ENCODE assay signal across 12 cellular contexts in genomic region chr17:41651625-41652460, GRCh38. TPM values are rescaled to one million over a fixed set of nuclear protein-coding genes. Genes with fewer than 3 reads are reported as not detected.
DNase-seq lines count a peak whose midpoint lies in the region; ATAC-seq and TF ChIP-seq lines count a peak whose summit lies in the region.
"Had no signal": no experiment of that assay in that cellular context is flagged by ENCODE, and none has a peak within 500 bp of the region (broad histone marks: within the 10 kb centered on the region; RNA-seq: fewer than 3 reads in every experiment).

No MANE protein-coding gene starts in this region.

- H3K36me3 ChIP-seq in Caco-2 (ENCODE audit: control insufficient read depth, insufficient read depth, low read length) (no peaks in the 10 kb centered on the region), gastrocnemius medialis (no peaks in the 10 kb centered on the region)

- CTCF ChIA-PET in Caco-2 (lab: Charles Lee): interaction anchor here (1.7 to 4.9 kb wide), 4 partner anchors 12 to 103 kb away, joined by 4 to 147 read pairs (median 7); no protein-coding TSS in a partner anchor

- TF ChIP-seq CTCF in Caco-2 (IDR thresholded peaks at IDR 0.05; ENCODE audit: insufficient read depth in 1 of 2, low read depth in 1 of 2, low read length in 1 of 2, severe bottlenecking in 1 of 2, unreplicated experiment in 1 of 2) (no peak), gastrocnemius medialis (IDR thresholded peaks at IDR 0.05 in 4 of 5, conservative IDR thresholded peaks at IDR 0.05 in 1 of 5) (no peak)

- POLR2A ChIA-PET in Caco-2 (lab: Charles Lee): interaction anchor here (0.9 kb wide), 1 partner anchor 102 kb away, joined by 3 read pairs; no protein-coding TSS in a partner anchor

- no peak for TF ChIP-seq POLR2A in gastrocnemius medialis (IDR thresholded peaks at IDR 0.05)

- in situ Hi-C loops in gastrocnemius medialis (cut with MboI; ENCODE audit: low sequenced_read_pairs in 4 of 4): loop anchor here in 2 of 4 donors (25.0 kb wide), 2 partner anchors 840 to 1040 kb away; partner anchors contain the start of gene KRT10 (in 1 of the 2)

- H3K36me3 Mint-ChIP-seq in Caco-2 (ENCODE audit: insufficient read depth, unreplicated experiment): peaks cover 6% of the 10 kb centered on the region
- H3K36me3 Mint-ChIP-seq in activated T-helper 17 cell treated with anti-CD3 and anti-CD28 coated beads, Interleukin-2, amount 50 U/mL, for 72 hours (ENCODE audit: low read depth): no peaks in the 10 kb centered on the region
- H3K36me3 Mint-ChIP-seq in stimulated activated memory B cell treated with anti-CD40 and anti-IgM and Interleukin-4, amounts not matched to agents 10 μg/mL and 1 μg/mL and 100 μg/mL, for 72 hours: no peaks in the 10 kb centered on the region
- H3K36me3 Mint-ChIP-seq: activated naive CD4-positive, alpha-beta T cell treated with anti-CD3 and anti-CD28 coated beads, Interleukin-2, amount 10 ng/mL, durations not matched to agents 7 days and 5 days had no signal

- no peaks in the 10 kb centered on the region for H3K27me3 Mint-ChIP-seq in Caco-2 (ENCODE audit: insufficient read depth, unreplicated experiment)
- H3K27me3 Mint-ChIP-seq in activated T-helper 17 cell treated with anti-CD3 and anti-CD28 coated beads, Interleukin-2, amount 50 U/mL, for 72 hours: peaks cover 3% of the 10 kb centered on the region
- H3K27me3 Mint-ChIP-seq in stimulated activated memory B cell treated with anti-CD40 and anti-IgM and Interleukin-4, amounts not matched to agents 10 μg/mL and 1 μg/mL and 100 μg/mL, for 72 hours: peaks cover 8% of the 10 kb centered on the region
- H3K27me3 Mint-ChIP-seq: activated B cell treated with CpG ODN at 0.5 μM for 24 hours had no signal

- peaks cover 7% of the 10 kb centered on the region for H3K4me1 Mint-ChIP-seq in Caco-2 (ENCODE audit: low read depth, unreplicated experiment)
- no peaks in the 10 kb centered on the region for H3K4me1 Mint-ChIP-seq in activated T-helper 17 cell treated with anti-CD3 and anti-CD28 coated beads, Interleukin-2, amount 50 U/mL, for 72 hours
- peaks cover 11% of the 10 kb centered on the region for H3K4me1 Mint-ChIP-seq in stimulated activated memory B cell treated with anti-CD40 and anti-IgM and Interleukin-4, amounts not matched to agents 10 μg/mL and 1 μg/mL and 100 μg/mL, for 72 hours

- no peak for ATAC-seq in activated T-helper 17 cell treated with anti-CD3 and anti-CD28 coated beads, Interleukin-2, amount 50 U/mL, for 72 hours (replicated peaks)
- ATAC-seq in left colon: peak; percentile 52
- ATAC-seq in gastrocnemius medialis: no peak
- no peak for ATAC-seq in stimulated activated memory B cell treated with anti-CD40 and anti-IgM and Interleukin-4, amounts not matched to agents 10 μg/mL and 1 μg/mL and 100 μg/mL, for 72 hours

- H3K27me3 ChIP-seq in Caco-2 (replicated peaks; ENCODE audit: control insufficient read depth, insufficient read depth, low read length) (no peaks in the 10 kb centered on the region), gastrocnemius medialis (no peaks in the 10 kb centered on the region)
- H3K27me3 ChIP-seq: dorsolateral prefrontal cortex had no signal

- BruUV-seq in Caco-2 (replicated peaks; lab: Mats Ljungman, UMichigan): no TSS peak

- H3K4me3 Mint-ChIP-seq in Caco-2 (ENCODE audit: unreplicated experiment): no peak overlapping the region
- no peak overlapping the region for H3K4me3 Mint-ChIP-seq in activated T-helper 17 cell treated with anti-CD3 and anti-CD28 coated beads, Interleukin-2, amount 50 U/mL, for 72 hours
- H3K4me3 Mint-ChIP-seq in stimulated activated memory B cell treated with anti-CD40 and anti-IgM and Interleukin-4, amounts not matched to agents 10 μg/mL and 1 μg/mL and 100 μg/mL, for 72 hours: no peak overlapping the region
- H3K4me3 Mint-ChIP-seq: activated B cell treated with CpG ODN at 0.5 μM for 24 hours; activated naive CD4-positive, alpha-beta T cell treated with anti-CD3 and anti-CD28 coated beads, Interleukin-2, amount 10 ng/mL, durations not matched to agents 7 days and 5 days had no signal

- H3K27ac ChIP-seq in gastrocnemius medialis: no peak overlapping the region

- peaks cover 50% of the 10 kb centered on the region for H3K4me1 ChIP-seq in Caco-2
- H3K4me1 ChIP-seq in gastrocnemius medialis: peaks cover 7 to 16% of the 10 kb centered on the region in 2 donors

- no peaks in the 10 kb centered on the region for H3K9me3 ChIP-seq in Caco-2
- no peaks in the 10 kb centered on the region for H3K9me3 ChIP-seq in gastrocnemius medialis

- H3K4me3 ChIP-seq in Caco-2 (ENCODE audit: low read depth, low read length) (no peak overlapping the region), gastrocnemius medialis (peak overlapping the region in 3 of 4 donors; percentile 11 to 40 (median 25))
- H3K4me3 ChIP-seq: dorsolateral prefrontal cortex had no signal

- intact Hi-C loops in Caco-2 (cut with micrococcal nuclease; ENCODE audit: unreplicated experiment): no loop called here
- intact Hi-C loops in left colon (cut with DNase I, micrococcal nuclease): no loop called here
- intact Hi-C loops in gastrocnemius medialis (cut with DNase I; ENCODE audit: low total_unique reads): no loop called here

- peak overlapping the region; percentile 18 for H3K27ac Mint-ChIP-seq in Caco-2 (ENCODE audit: unreplicated experiment)
- H3K27ac Mint-ChIP-seq in activated T-helper 17 cell treated with anti-CD3 and anti-CD28 coated beads, Interleukin-2, amount 50 U/mL, for 72 hours: peak overlapping the region; percentile 0
- no peak overlapping the region for H3K27ac Mint-ChIP-seq in stimulated activated memory B cell treated with anti-CD40 and anti-IgM and Interleukin-4, amounts not matched to agents 10 μg/mL and 1 μg/mL and 100 μg/mL, for 72 hours
- H3K27ac Mint-ChIP-seq: activated B cell treated with CpG ODN at 0.5 μM for 24 hours; activated naive CD4-positive, alpha-beta T cell treated with anti-CD3 and anti-CD28 coated beads, Interleukin-2, amount 10 ng/mL, durations not matched to agents 7 days and 5 days had no signal

- no peaks in the 10 kb centered on the region for H3K9me3 Mint-ChIP-seq in Caco-2 (ENCODE audit: unreplicated experiment)
- no peaks in the 10 kb centered on the region for H3K9me3 Mint-ChIP-seq in activated T-helper 17 cell treated with anti-CD3 and anti-CD28 coated beads, Interleukin-2, amount 50 U/mL, for 72 hours
- no peaks in the 10 kb centered on the region for H3K9me3 Mint-ChIP-seq in stimulated activated memory B cell treated with anti-CD40 and anti-IgM and Interleukin-4, amounts not matched to agents 10 μg/mL and 1 μg/mL and 100 μg/mL, for 72 hours
- H3K9me3 Mint-ChIP-seq: activated B cell treated with CpG ODN at 0.5 μM for 24 hours; activated naive CD4-positive, alpha-beta T cell treated with anti-CD3 and anti-CD28 coated beads, Interleukin-2, amount 10 ng/mL, durations not matched to agents 7 days and 5 days had no signal

- no peak for DNase-seq in Caco-2
- DNase-seq in left colon: peak; percentile 87 to 94
- no peak for DNase-seq in gastrocnemius medialis
- no peak for DNase-seq in middle frontal gyrus (ENCODE audit: extremely low spot score, low spot score)
- DNase-seq in NCI-H524 treated with DMSO at 0.1 percent for 48 hours (lab: John Stamatoyannopoulos, UW): no peak
- no peak for DNase-seq in SK-N-DZ (ENCODE audit: low spot score)
- DNase-seq: activated B cell treated with CpG ODN at 0.5 μM for 24 hours; activated naive CD4-positive, alpha-beta T cell treated with anti-CD3 and anti-CD28 coated beads, Interleukin-2, amount 10 ng/mL, durations not matched to agents 7 days and 5 days; NCI-H187 had no signal

RNA-seq across cellular contexts. Expression of gene KRT17, which starts 27.5 kb away (rescaled TPM):
- total RNA-seq in Caco-2 (2022) (2.8 and 3.4 TPM in 2 replicates), left colon (under 1 TPM in 1 of 2 donors, not detected in 1; 0.70 TPM), gastrocnemius medialis (not detected)
- 1 to 10 TPM in 1 of 2 donors, under 1 TPM in 1; 0.58 to 2.5 TPM for total RNA-seq in activated T-helper 17 cell treated with anti-CD3 and anti-CD28 coated beads, Interleukin-2, amount 50 U/mL, for 72 hours
- 4.2 and 10.1 TPM in 2 replicates for polyA plus RNA-seq in SK-N-DZ (2014; cell fraction: cytosol; rRNA removed)
- 7.1 and 8.4 TPM in 2 replicates for polyA plus RNA-seq in SK-N-DZ (2014; cell fraction: nucleus; rRNA removed)
- total RNA-seq: activated B cell treated with CpG ODN at 0.5 μM for 24 hours had no signal

RNA-seq across cellular contexts. Expression of gene EIF1, which starts 36.8 kb away (rescaled TPM):
- total RNA-seq in Caco-2 (2022) (759 and 783 TPM in 2 replicates), left colon (100 to 1,000 TPM; 596 to 603 TPM), gastrocnemius medialis (100 to 1,000 TPM; 222 to 842 (median 375) TPM)
- total RNA-seq in activated T-helper 17 cell treated with anti-CD3 and anti-CD28 coated beads, Interleukin-2, amount 50 U/mL, for 72 hours: 100 to 1,000 TPM; 925 to 935 TPM
- 85.8 and 129 TPM in 2 replicates for polyA plus RNA-seq in SK-N-DZ (2014; cell fraction: cytosol; rRNA removed)
- 194 and 234 TPM in 2 replicates for polyA plus RNA-seq in SK-N-DZ (2014; cell fraction: nucleus; rRNA removed)

RNA-seq across cellular contexts. Expression of gene KRT16, which starts 39.3 kb away (rescaled TPM):
- total RNA-seq in Caco-2 (2022) (not detected in 2 replicates), left colon (not detected), gastrocnemius medialis (under 1 TPM in 1 of 4 donors, not detected in 3; 0.34 TPM)
- not detected for total RNA-seq in activated T-helper 17 cell treated with anti-CD3 and anti-CD28 coated beads, Interleukin-2, amount 50 U/mL, for 72 hours
- polyA plus RNA-seq in SK-N-DZ (2014; cell fraction: cytosol; rRNA removed): 1.2 TPM in 1 of 2 replicates, not detected in the other
- polyA plus RNA-seq in SK-N-DZ (2014; cell fraction: nucleus; rRNA removed): 0.71 TPM in 1 of 2 replicates, not detected in the other
- total RNA-seq: activated B cell treated with CpG ODN at 0.5 μM for 24 hours had no signal

Comparison
In these comparisons a context has a peak if more than half of its experiments do, and no peak if none do; other contexts are left out.
1. DNase-seq: peak in left colon (2 of 2); none in Caco-2 (0 of 2), gastrocnemius medialis (0 of 2), middle frontal gyrus (single experiment), NCI-H524 treated with DMSO at 0.1 percent for 48 hours (single experiment) and SK-N-DZ (single experiment).